Comparison of ENCODE assay signal across 2 cellular contexts in the genomic region with DNA sequence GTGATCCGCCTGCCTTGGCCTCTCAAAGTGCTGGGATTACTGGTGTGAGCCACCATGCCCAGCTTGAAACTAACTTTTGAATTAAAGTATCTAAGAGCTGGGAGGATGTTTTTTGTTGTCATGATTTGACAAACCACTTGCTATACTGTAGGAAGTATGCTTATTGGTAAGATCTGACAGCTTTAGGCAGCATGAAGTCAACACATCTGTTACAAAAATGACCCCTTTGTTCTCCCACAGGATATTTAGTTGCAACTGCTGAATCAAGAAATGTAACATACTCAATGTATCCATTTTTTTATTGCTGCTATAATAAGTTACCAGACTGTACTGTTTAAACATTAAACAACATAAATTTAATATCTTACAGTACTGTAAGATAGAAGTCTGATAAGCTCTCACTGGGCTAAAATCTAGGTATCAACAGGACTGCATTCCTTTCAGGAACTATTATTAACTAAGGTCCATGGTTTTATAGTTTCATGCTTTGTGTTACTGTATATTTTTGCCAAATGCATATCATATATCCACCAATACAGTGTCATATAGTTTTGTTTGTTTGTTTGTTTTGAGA.
TF ChIP-seq lines count a peak whose summit lies in the region.

No MANE protein-coding gene starts in this region.

TF ChIP-seq in SK-N-SH, 30 proteins besides CTCF, POLR2A, EP300 and RAD21 (continued from another document):
- TF ChIP-seq, protein P1, sequence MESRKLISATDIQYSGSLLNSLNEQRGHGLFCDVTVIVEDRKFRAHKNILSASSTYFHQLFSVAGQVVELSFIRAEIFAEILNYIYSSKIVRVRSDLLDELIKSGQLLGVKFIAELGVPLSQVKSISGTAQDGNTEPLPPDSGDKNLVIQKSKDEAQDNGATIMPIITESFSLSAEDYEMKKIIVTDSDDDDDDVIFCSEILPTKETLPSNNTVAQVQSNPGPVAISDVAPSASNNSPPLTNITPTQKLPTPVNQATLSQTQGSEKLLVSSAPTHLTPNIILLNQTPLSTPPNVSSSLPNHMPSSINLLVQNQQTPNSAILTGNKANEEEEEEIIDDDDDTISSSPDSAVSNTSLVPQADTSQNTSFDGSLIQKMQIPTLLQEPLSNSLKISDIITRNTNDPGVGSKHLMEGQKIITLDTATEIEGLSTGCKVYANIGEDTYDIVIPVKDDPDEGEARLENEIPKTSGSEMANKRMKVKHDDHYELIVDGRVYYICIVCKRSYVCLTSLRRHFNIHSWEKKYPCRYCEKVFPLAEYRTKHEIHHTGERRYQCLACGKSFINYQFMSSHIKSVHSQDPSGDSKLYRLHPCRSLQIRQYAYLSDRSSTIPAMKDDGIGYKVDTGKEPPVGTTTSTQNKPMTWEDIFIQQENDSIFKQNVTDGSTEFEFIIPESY (IDR thresholded peaks at IDR 0.05; ENCODE audit: borderline replicate concordance, low read depth) = no peak
- no peak for TF ChIP-seq NRF1 (IDR thresholded peaks at IDR 0.05; ENCODE audit: low read depth, low read length)
- no peak for TF ChIP-seq SMC3 (IDR thresholded peaks at IDR 0.05; ENCODE audit: low read depth, low read length)
- TF ChIP-seq TCF12 (IDR thresholded peaks at IDR 0.05) = no peak
- no peak for TF ChIP-seq JUND (IDR thresholded peaks at IDR 0.05)
- TF ChIP-seq SIN3A (IDR thresholded peaks at IDR 0.05; ENCODE audit: borderline replicate concordance, low read depth, low read length) = no peak
- TF ChIP-seq, protein P2, sequence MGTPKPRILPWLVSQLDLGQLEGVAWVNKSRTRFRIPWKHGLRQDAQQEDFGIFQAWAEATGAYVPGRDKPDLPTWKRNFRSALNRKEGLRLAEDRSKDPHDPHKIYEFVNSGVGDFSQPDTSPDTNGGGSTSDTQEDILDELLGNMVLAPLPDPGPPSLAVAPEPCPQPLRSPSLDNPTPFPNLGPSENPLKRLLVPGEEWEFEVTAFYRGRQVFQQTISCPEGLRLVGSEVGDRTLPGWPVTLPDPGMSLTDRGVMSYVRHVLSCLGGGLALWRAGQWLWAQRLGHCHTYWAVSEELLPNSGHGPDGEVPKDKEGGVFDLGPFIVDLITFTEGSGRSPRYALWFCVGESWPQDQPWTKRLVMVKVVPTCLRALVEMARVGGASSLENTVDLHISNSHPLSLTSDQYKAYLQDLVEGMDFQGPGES (IDR thresholded peaks at IDR 0.05; ENCODE audit: low read depth, low read length) = no peak
- no peak for TF ChIP-seq RFX5 (IDR thresholded peaks at IDR 0.05; ENCODE audit: low read length)
- TF ChIP-seq RXRA (IDR thresholded peaks at IDR 0.05; ENCODE audit: borderline replicate concordance, low read depth) = no peak
- TF ChIP-seq FOXM1 (IDR thresholded peaks at IDR 0.05; ENCODE audit: low read depth) = no peak
- TF ChIP-seq FOSL2 (IDR thresholded peaks at IDR 0.05; ENCODE audit: borderline replicate concordance, low read depth) = no peak
- TF ChIP-seq GATA2 (CRISPR knock-in tag; IDR thresholded peaks at IDR 0.05) = no peak
- no peak for TF ChIP-seq TEAD4 (IDR thresholded peaks at IDR 0.05; ENCODE audit: borderline replicate concordance, insufficient read depth)
- TF ChIP-seq, protein P3, sequence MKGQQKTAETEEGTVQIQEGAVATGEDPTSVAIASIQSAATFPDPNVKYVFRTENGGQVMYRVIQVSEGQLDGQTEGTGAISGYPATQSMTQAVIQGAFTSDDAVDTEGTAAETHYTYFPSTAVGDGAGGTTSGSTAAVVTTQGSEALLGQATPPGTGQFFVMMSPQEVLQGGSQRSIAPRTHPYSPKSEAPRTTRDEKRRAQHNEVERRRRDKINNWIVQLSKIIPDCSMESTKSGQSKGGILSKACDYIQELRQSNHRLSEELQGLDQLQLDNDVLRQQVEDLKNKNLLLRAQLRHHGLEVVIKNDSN (IDR thresholded peaks at IDR 0.05; ENCODE audit: borderline replicate concordance, low read depth) = no peak
- no peak for TF ChIP-seq MEF2A (IDR thresholded peaks at IDR 0.05; ENCODE audit: borderline replicate concordance, low read depth)
- no peak for TF ChIP-seq POLR2AphosphoS5 (IDR thresholded peaks at IDR 0.05; ENCODE audit: low read depth, low read length)
TF ChIP-seq in SK-N-SH: peak in this region for 0.

TF ChIP-seq in SK-N-SH treated with all-trans-retinoic acid at 6 μM for 48 hours, 23 proteins besides CTCF, POLR2A, EP300 and RAD21 (continued from another document):
- TF ChIP-seq, protein P4, sequence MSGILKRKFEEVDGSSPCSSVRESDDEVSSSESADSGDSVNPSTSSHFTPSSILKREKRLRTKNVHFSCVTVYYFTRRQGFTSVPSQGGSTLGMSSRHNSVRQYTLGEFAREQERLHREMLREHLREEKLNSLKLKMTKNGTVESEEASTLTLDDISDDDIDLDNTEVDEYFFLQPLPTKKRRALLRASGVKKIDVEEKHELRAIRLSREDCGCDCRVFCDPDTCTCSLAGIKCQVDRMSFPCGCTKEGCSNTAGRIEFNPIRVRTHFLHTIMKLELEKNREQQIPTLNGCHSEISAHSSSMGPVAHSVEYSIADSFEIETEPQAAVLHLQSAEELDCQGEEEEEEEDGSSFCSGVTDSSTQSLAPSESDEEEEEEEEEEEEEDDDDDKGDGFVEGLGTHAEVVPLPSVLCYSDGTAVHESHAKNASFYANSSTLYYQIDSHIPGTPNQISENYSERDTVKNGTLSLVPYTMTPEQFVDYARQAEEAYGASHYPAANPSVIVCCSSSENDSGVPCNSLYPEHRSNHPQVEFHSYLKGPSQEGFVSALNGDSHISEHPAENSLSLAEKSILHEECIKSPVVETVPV (CRISPR knock-in tag; IDR thresholded peaks at IDR 0.05) = no peak
- TF ChIP-seq, protein P5, sequence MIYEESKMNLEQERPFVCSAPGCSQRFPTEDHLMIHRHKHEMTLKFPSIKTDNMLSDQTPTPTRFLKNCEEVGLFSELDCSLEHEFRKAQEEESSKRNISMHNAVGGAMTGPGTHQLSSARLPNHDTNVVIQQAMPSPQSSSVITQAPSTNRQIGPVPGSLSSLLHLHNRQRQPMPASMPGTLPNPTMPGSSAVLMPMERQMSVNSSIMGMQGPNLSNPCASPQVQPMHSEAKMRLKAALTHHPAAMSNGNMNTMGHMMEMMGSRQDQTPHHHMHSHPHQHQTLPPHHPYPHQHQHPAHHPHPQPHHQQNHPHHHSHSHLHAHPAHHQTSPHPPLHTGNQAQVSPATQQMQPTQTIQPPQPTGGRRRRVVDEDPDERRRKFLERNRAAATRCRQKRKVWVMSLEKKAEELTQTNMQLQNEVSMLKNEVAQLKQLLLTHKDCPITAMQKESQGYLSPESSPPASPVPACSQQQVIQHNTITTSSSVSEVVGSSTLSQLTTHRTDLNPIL (CRISPR knock-in tag; IDR thresholded peaks at IDR 0.05; ENCODE audit: low read depth) = no peak
- no peak for TF ChIP-seq ZNF70 (CRISPR knock-in tag; IDR thresholded peaks at IDR 0.05)
- no peak for TF ChIP-seq TOX (CRISPR knock-in tag; IDR thresholded peaks at IDR 0.05; ENCODE audit: borderline replicate concordance)
- TF ChIP-seq SNAI2 (CRISPR knock-in tag; IDR thresholded peaks at IDR 0.05) = no peak
- no peak for TF ChIP-seq ZFP3 (CRISPR knock-in tag; IDR thresholded peaks at IDR 0.05)
- TF ChIP-seq BACH2 (CRISPR knock-in tag; IDR thresholded peaks at IDR 0.05; ENCODE audit: borderline replicate concordance) = no peak
- TF ChIP-seq, protein P6, sequence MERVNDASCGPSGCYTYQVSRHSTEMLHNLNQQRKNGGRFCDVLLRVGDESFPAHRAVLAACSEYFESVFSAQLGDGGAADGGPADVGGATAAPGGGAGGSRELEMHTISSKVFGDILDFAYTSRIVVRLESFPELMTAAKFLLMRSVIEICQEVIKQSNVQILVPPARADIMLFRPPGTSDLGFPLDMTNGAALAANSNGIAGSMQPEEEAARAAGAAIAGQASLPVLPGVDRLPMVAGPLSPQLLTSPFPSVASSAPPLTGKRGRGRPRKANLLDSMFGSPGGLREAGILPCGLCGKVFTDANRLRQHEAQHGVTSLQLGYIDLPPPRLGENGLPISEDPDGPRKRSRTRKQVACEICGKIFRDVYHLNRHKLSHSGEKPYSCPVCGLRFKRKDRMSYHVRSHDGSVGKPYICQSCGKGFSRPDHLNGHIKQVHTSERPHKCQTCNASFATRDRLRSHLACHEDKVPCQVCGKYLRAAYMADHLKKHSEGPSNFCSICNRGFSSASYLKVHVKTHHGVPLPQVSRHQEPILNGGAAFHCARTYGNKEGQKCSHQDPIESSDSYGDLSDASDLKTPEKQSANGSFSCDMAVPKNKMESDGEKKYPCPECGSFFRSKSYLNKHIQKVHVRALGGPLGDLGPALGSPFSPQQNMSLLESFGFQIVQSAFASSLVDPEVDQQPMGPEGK (CRISPR knock-in tag; IDR thresholded peaks at IDR 0.05; ENCODE audit: borderline replicate concordance) = no peak
TF ChIP-seq in SK-N-SH treated with all-trans-retinoic acid at 6 μM for 48 hours: peak in this region for 0.
